14 cellular contexts compared by ENCODE assay signal in genomic region chr9:90032296-90033029, GRCh38.
DNase-seq lines count a peak whose midpoint lies in the region; ATAC-seq and TF ChIP-seq lines count a peak whose summit lies in the region.
"Had no signal": no experiment of that assay in that cellular context is flagged by ENCODE, and none has a peak within 500 bp of the region (broad histone marks: within the 10 kb centered on the region; RNA-seq: fewer than 3 reads in every experiment).

No MANE protein-coding gene starts in this region.

- H3K4me3 Mint-ChIP-seq in MCF 10A (ENCODE audit: unreplicated experiment) (no peak overlapping the region), CD14-positive monocyte (no peak overlapping the region)
- H3K4me3 Mint-ChIP-seq: CD8-positive, alpha-beta memory T cell had no signal

- POLR2A ChIA-PET in MCF 10A (lab: Yijun Ruan, JAX), result interaction anchor here (0.6 to 0.9 kb wide), 3 partner anchors 10 to 15 kb away, joined by 3 to 4 read pairs (median 3); no protein-coding TSS in a partner anchor

- intact Hi-C loops in MCF 10A (cut with micrococcal nuclease), result no loop called here
- intact Hi-C loops in CD14-positive monocyte (cut with micrococcal nuclease), result no loop called here

- TF ChIP-seq CTCF in VCaP (conservative IDR thresholded peaks at IDR 0.05) (no peak), MCF 10A (IDR thresholded peaks at IDR 0.05; ENCODE audit: unreplicated experiment) (no peak), CD14-positive monocyte (IDR thresholded peaks at IDR 0.05) (no peak)

- H3K27ac ChIP-seq in VCaP, result peak overlapping the region; percentile 48; the same call in 1 of the 2 replicates
- H3K27ac ChIP-seq: BLaER1 had no signal

- no peaks in the 10 kb centered on the region for H3K36me3 Mint-ChIP-seq in MCF 10A (ENCODE audit: insufficient read depth, unreplicated experiment)
- no peaks in the 10 kb centered on the region for H3K36me3 Mint-ChIP-seq in CD14-positive monocyte
- H3K36me3 Mint-ChIP-seq: CD8-positive, alpha-beta memory T cell had no signal

- H3K9me3 Mint-ChIP-seq in MCF 10A (ENCODE audit: unreplicated experiment), result no peaks in the 10 kb centered on the region
- peaks cover 0 to 4% (median 0%) of the 10 kb centered on the region in 7 donors for H3K9me3 Mint-ChIP-seq in CD14-positive monocyte
- H3K9me3 Mint-ChIP-seq: CD8-positive, alpha-beta memory T cell had no signal

- H3K27me3 Mint-ChIP-seq in MCF 10A (ENCODE audit: insufficient read depth, unreplicated experiment) (no peaks in the 10 kb centered on the region), CD14-positive monocyte (ENCODE audit: low read depth in 3 of 3) (peaks cover 0 to 4% (median 1%) of the 10 kb centered on the region in 3 donors)

- no peak for ATAC-seq in HG02938 (IDR thresholded peaks at IDR 0.05; ENCODE audit: unreplicated experiment)

- H3K27ac Mint-ChIP-seq in MCF 10A (ENCODE audit: low read depth, unreplicated experiment) (no peak overlapping the region), CD14-positive monocyte (no peak overlapping the region)

- no TSS peak for BruUV-seq in MCF 10A (replicated peaks; lab: Mats Ljungman, UMichigan)

- peaks cover 7% of the 10 kb centered on the region for H3K4me1 Mint-ChIP-seq in MCF 10A (ENCODE audit: insufficient read depth, unreplicated experiment)
- H3K4me1 Mint-ChIP-seq in CD14-positive monocyte, result peaks cover 5% of the 10 kb centered on the region
- H3K4me1 Mint-ChIP-seq: CD8-positive, alpha-beta memory T cell had no signal

- DNase-seq in DMS 273 (lab: John Stamatoyannopoulos, UW; ENCODE audit: unreplicated experiment) (peak; percentile 23), M059J (ENCODE audit: low read depth) (peak; percentile 29), mesenteric fat pad (ENCODE audit: low spot score) (peak; percentile 53), UCSD-AML1 (lab: John Stamatoyannopoulos, UW; ENCODE audit: unreplicated experiment) (no peak), MCF 10A (ENCODE audit: unreplicated experiment) (no peak), CD14-positive monocyte (ENCODE audit: low spot score) (no peak)
- DNase-seq: CD8-positive, alpha-beta memory T cell; NCI-H1694; NCI-H446; OCI-M1; SIG-M5 had no signal

- CTCF ChIA-PET in MCF 10A (lab: Yijun Ruan, JAX), result interaction anchor here (1.1 kb wide), 1 partner anchor 182 kb away, joined by 3 read pairs; no protein-coding TSS in a partner anchor

Comparison
In these comparisons a context has a peak if more than half of its experiments do, and no peak if none do; other contexts are left out.
1. DNase-seq: peak in DMS 273 (single experiment), M059J (single experiment) and mesenteric fat pad (single experiment); none in UCSD-AML1 (single experiment), MCF 10A (single experiment) and CD14-positive monocyte (single experiment).